ENCODE assay signal across 26 cellular contexts in the genomic region with DNA sequence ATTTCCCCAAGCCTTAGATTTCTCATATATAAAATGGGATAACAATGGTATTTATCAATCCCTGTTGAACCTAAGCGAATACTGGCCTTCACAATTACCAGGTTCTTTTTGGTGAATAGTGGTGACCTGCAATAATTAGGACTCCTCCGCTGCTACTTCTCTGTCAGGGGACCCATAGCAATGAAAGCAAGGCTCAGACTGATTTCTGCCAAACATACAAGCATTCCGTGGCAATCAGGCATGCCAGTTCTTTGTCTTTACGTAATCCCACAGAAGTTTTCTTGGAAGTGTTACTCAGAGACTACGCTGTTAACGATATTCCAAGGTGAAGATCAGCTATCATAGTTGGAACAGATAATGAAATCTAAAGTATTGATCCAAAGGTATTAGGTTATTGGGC.
"Had no signal": no experiment of that assay in that cellular context is flagged by ENCODE, and none has a peak within 500 bp of the region (broad histone marks: within the 10 kb centered on the region; RNA-seq: fewer than 3 reads in every experiment).

No MANE protein-coding gene starts in this region.

- H3K27ac Mint-ChIP-seq: dendritic cell treated with granulocyte-macrophage colony-stimulating factor and Interleukin-4, amounts not matched to agents 40 ng/mL and 50 ng/mL, for 4 days; effector memory CD8-positive, alpha-beta T cell; endodermal cell; immature natural killer cell; mesothelial cell of epicardium; naive thymus-derived CD4-positive, alpha-beta T cell had no signal

- H3K27ac ChIP-seq: colonic mucosa, epithelial cell of prostate, esophagus squamous epithelium, gastrocnemius medialis, hepatocyte, left lung, lower lobe of right lung had no signal

- DNase-seq: colonic mucosa; cortex of kidney; effector CD8-positive, alpha-beta T cell; effector memory CD8-positive, alpha-beta T cell; endodermal cell; erythroblast; esophagus squamous epithelium; foreskin fibroblast; foreskin melanocyte; gastrocnemius medialis; glutamatergic neuron; head of caudate nucleus; hypothalamus; immature natural killer cell; islet precursor cell; kidney; kidney glomerular epithelial cell; left lung; lower lobe of right lung; mesenchymal stem cell; naive thymus-derived CD4-positive, alpha-beta T cell had no signal

- H3K36me3 Mint-ChIP-seq: immature natural killer cell; naive thymus-derived CD4-positive, alpha-beta T cell had no signal

- H3K27me3 Mint-ChIP-seq: dendritic cell treated with granulocyte-macrophage colony-stimulating factor and Interleukin-4, amounts not matched to agents 40 ng/mL and 50 ng/mL, for 4 days; effector memory CD8-positive, alpha-beta T cell; naive thymus-derived CD4-positive, alpha-beta T cell had no signal

- H3K4me3 Mint-ChIP-seq: dendritic cell treated with granulocyte-macrophage colony-stimulating factor and Interleukin-4, amounts not matched to agents 40 ng/mL and 50 ng/mL, for 4 days; effector memory CD8-positive, alpha-beta T cell; endodermal cell; immature natural killer cell; mesothelial cell of epicardium; naive thymus-derived CD4-positive, alpha-beta T cell had no signal

- H3K9me3 ChIP-seq: colonic mucosa, esophagus squamous epithelium, gastrocnemius medialis, left lung, lower lobe of right lung had no signal

- H3K4me1 ChIP-seq: colonic mucosa, esophagus squamous epithelium, gastrocnemius medialis, left lung, lower lobe of right lung had no signal

- H2AFZ ChIP-seq: hepatocyte had no signal

- H3K27me3 ChIP-seq: colonic mucosa, esophagus squamous epithelium, gastrocnemius medialis, hepatocyte, left lung had no signal

- H3K36me3 ChIP-seq: colonic mucosa, esophagus squamous epithelium, gastrocnemius medialis, left lung, lower lobe of right lung had no signal

- H3K79me2 ChIP-seq: hepatocyte had no signal

- ATAC-seq: effector memory CD8-positive, alpha-beta T cell; esophagus mucosa; gastrocnemius medialis; left lung; lower lobe of right lung; naive thymus-derived CD4-positive, alpha-beta T cell had no signal

- H3K4me2 ChIP-seq: hepatocyte had no signal

- H3K4me1 Mint-ChIP-seq: immature natural killer cell; naive thymus-derived CD4-positive, alpha-beta T cell had no signal

- H3K4me3 ChIP-seq: colonic mucosa, esophagus squamous epithelium, gastrocnemius medialis, hepatocyte, left lung, lower lobe of right lung had no signal

- H3K9me3 Mint-ChIP-seq: dendritic cell treated with granulocyte-macrophage colony-stimulating factor and Interleukin-4, amounts not matched to agents 40 ng/mL and 50 ng/mL, for 4 days; endodermal cell had no signal
